ENCODE assay signal across 21 cellular contexts in the genomic region with DNA sequence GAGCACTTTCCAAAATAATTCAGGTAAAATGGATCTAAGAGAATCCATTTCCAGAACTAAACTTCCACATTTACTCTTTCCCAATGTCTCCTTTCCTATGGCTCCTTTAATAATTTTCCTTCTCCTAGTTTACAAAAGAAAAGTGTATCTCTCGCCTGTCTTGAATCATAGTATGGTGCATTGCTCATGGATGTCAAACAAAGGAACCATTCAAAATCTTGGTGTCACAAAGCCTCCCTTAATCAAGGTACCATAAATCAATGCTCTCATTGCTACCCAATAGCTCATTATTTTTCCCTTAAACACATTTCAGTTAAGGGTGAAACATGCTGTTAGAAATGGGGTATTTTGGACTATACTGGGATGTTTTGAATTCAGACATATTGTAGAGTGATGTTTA. TPM values are rescaled to one million over a fixed set of nuclear protein-coding genes. Genes with fewer than 3 reads are reported as not detected.
A peak's percentile ranks its signal among the peaks of the same experiment; 100 is the strongest.
DNase-seq lines count a peak whose midpoint lies in the region; ATAC-seq lines count a peak whose summit lies in the region.
"Had no signal": no experiment of that assay in that cellular context is flagged by ENCODE, and none has a peak within 500 bp of the region (broad histone marks: within the 10 kb centered on the region; RNA-seq: fewer than 3 reads in every experiment).

No MANE protein-coding gene starts in this region.

- no peak for ATAC-seq in left cardiac atrium
- ATAC-seq: GM12878 had no signal

- intact Hi-C loops in left cardiac atrium (cut with DNase I) = no loop called here

- peak; percentile 66 for DNase-seq in COLO829 (ENCODE audit: low spot score)
- peak; percentile 18 for DNase-seq in NCI-H69 (lab: John Stamatoyannopoulos, UW)
- DNase-seq in foreskin melanocyte = peak; percentile 35
- DNase-seq in left cardiac atrium = no peak
- no peak for DNase-seq in DMS 273 treated with DMSO at 0.1 percent for 48 hours (lab: John Stamatoyannopoulos, UW)
- DNase-seq: 8988T; ACHN; BE2C; C1 segment of cervical spinal cord; Caco-2; Calu3; CD4-positive, alpha-beta memory T cell; CD4-positive, CD25-positive, alpha-beta regulatory T cell; CD8-positive, alpha-beta memory T cell; DMS153; DMS53; DMS79; DND-41; EL; GDM1 had no signal

RNA-seq across cellular contexts. Expression of a gene that starts 57.6 kb away (rescaled TPM):
- total RNA-seq in left cardiac atrium = 1 to 10 TPM; 4.1 to 5.3 TPM
- total RNA-seq: CD4-positive, alpha-beta memory T cell; CD4-positive, CD25-positive, alpha-beta regulatory T cell had no signal

Comparison
In these comparisons a context has a peak if more than half of its experiments do, and no peak if none do; other contexts are left out.
1. DNase-seq: peak in COLO829 (single experiment), NCI-H69 (single experiment) and foreskin melanocyte (single experiment); none in left cardiac atrium (single experiment) and DMS 273 treated with DMSO at 0.1 percent for 48 hours (single experiment).